ENCODE assay signal across 8 cellular contexts in the genomic region with DNA sequence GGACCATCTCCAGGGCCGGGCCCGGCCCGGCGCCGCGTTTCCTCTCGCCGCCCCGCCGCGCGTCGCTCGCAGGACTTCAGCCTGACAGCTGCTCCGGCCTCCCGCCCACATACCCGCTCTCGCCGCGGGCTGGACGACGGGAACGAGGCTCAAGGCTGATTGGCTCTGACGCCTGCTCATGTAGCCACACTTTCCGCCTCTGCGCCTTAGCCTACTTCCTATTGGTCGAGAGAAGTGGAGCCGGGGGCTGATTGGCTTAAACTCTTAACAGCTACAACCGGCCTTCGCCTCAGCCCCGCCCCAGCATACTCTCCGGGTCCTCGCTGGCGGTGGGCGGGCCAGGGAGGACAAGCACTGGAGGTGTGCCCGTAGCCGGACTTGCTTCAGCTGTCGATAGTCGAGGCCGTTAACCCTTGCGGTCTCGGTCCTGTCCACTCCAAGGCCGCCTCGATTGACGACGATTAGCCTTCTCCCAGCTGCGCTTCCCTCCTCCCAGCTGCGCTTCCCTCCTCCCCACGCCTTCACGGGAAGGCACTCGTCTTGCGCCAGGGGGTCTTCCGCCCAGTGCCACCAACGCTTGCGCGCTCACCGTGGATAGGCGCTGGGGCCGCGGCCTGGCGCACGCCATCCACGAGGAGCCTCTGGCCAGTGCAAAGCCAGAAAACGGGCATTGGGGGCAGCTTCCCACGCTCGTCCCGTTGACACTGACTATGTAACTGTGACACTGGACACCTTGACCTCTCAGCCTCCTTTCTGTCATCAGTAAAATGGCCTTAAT. TPM values are rescaled to one million over a fixed set of nuclear protein-coding genes. Genes with fewer than 3 reads are reported as not detected.
A peak's percentile ranks its signal among the peaks of the same experiment; 100 is the strongest.
DNase-seq lines count a peak whose midpoint lies in the region; ATAC-seq and TF ChIP-seq lines count a peak whose summit lies in the region.

A gene (minus strand): TSS at position 86 of the 778 bp plus-strand sequence. CDS start 79 bp downstream, at position 7.

- DNase-seq in DMS53 treated with DMSO at 0.1 percent for 48 hours (lab: John Stamatoyannopoulos, UW; ENCODE audit: unreplicated experiment), result peak; percentile 99
- DNase-seq in Peyer's patch, result peak; percentile 97 to 100 (median 99)
- DNase-seq in activated T-cell treated with anti-CD3 and anti-CD28 coated beads, Interleukin-2, amount 50 U/mL, for 72 hours, result peak; percentile 95 to 97
- DNase-seq in esophagus muscularis mucosa (ENCODE audit: extremely low spot score), result peak; percentile 100
- DNase-seq in stimulated activated CD8-positive, alpha-beta memory T cell treated with anti-CD3 and anti-CD28 coated beads, Interleukin-7, amount 100 ng/mL, for 4 hours (ENCODE audit: low read depth in 2 of 2), result peak; percentile 92 to 94

- H3K4me3 Mint-ChIP-seq in activated T-cell treated with anti-CD3 and anti-CD28 coated beads, Interleukin-2, amount 50 U/mL, for 72 hours, result peak within 1 kb of the TSS; percentile 96 to 97

- peaks cover 27% of the 10 kb centered on the region for H3K4me1 ChIP-seq in KMS-11 (ENCODE audit: low read depth, poor library complexity, severe bottlenecking)
- H3K4me1 ChIP-seq in Peyer's patch, result peaks cover 0 to 27% (median 6%) of the 10 kb centered on the region in 4 donors
- H3K4me1 ChIP-seq in esophagus muscularis mucosa, result peaks cover 26 to 47% (median 44%) of the 10 kb centered on the region in 4 donors
- peaks cover 15 to 26% of the 10 kb centered on the region in 2 donors for H3K4me1 ChIP-seq in muscle layer of duodenum (ENCODE audit: control insufficient read depth in 1 of 2, insufficient read depth in 2 of 2, low read length in 2 of 2)

- peak within 1 kb of the TSS; percentile 96 for H3K9ac ChIP-seq in KMS-11

- peak within 1 kb of the TSS; percentile 83; the same call in 1 of the 2 replicates for H3K27ac ChIP-seq in KMS-11
- H3K27ac ChIP-seq in Peyer's patch, result peak within 1 kb of the TSS; percentile 90 to 97 (median 92)
- H3K27ac ChIP-seq in esophagus muscularis mucosa (replicated peaks in 1 of 4), result peak within 1 kb of the TSS; percentile 92 to 97 (median 96)
- H3K27ac ChIP-seq in muscle layer of duodenum (ENCODE audit: low read length), result peak within 1 kb of the TSS; percentile 90

- H3K9me3 Mint-ChIP-seq in activated T-cell treated with anti-CD3 and anti-CD28 coated beads, Interleukin-2, amount 50 U/mL, for 72 hours, result no peaks in the 10 kb centered on the region

- H4K20me1 ChIP-seq in KMS-11 (ENCODE audit: insufficient read depth), result peaks cover 31% of the 10 kb centered on the region

- peak within 1 kb of the TSS; percentile 96 for H3K27ac Mint-ChIP-seq in activated T-cell treated with anti-CD3 and anti-CD28 coated beads, Interleukin-2, amount 50 U/mL, for 72 hours

- no peaks in the 10 kb centered on the region for H3K9me3 ChIP-seq in Peyer's patch
- H3K9me3 ChIP-seq in esophagus muscularis mucosa, result no peaks in the 10 kb centered on the region
- no peaks in the 10 kb centered on the region for H3K9me3 ChIP-seq in muscle layer of duodenum (ENCODE audit: control insufficient read depth in 1 of 2, low read length in 2 of 2)

- intact Hi-C loops in esophagus muscularis mucosa (cut with DNase I), result no loop called here

- no peaks in the 10 kb centered on the region for H3K36me3 ChIP-seq in KMS-11 (ENCODE audit: insufficient read depth)
- H3K36me3 ChIP-seq in Peyer's patch, result peaks cover 0 to 14% (median 0%) of the 10 kb centered on the region in 3 donors
- peaks cover 5 to 26% (median 20%) of the 10 kb centered on the region in 4 donors for H3K36me3 ChIP-seq in esophagus muscularis mucosa
- peaks cover 2 to 5% of the 10 kb centered on the region in 2 donors for H3K36me3 ChIP-seq in muscle layer of duodenum (ENCODE audit: control insufficient read depth in 1 of 2, insufficient read depth in 2 of 2, low read length in 2 of 2)

- TF ChIP-seq CTCF in KMS-11 (conservative IDR thresholded peaks at IDR 0.05; ENCODE audit: low read depth, low read length) (no peak), Peyer's patch (IDR thresholded peaks at IDR 0.05) (peak in 1 of 6 experiments; percentile 5), esophagus muscularis mucosa (IDR thresholded peaks at IDR 0.05) (no peak)

- ATAC-seq in GM21737 (IDR thresholded peaks at IDR 0.05; ENCODE audit: unreplicated experiment), result peak; percentile 85
- peak; percentile 90 to 91 for ATAC-seq in activated T-cell treated with anti-CD3 and anti-CD28 coated beads, Interleukin-2, amount 50 U/mL, for 72 hours (replicated peaks in 1 of 2)

- H3K4me2 ChIP-seq in KMS-11, result peak within 1 kb of the TSS; percentile 91

- no peaks in the 10 kb centered on the region for H3K27me3 Mint-ChIP-seq in activated T-cell treated with anti-CD3 and anti-CD28 coated beads, Interleukin-2, amount 50 U/mL, for 72 hours (ENCODE audit: low read depth)

- H3K4me3 ChIP-seq in KMS-11 (IDR thresholded peaks at IDR 0.05; ENCODE audit: insufficient read depth, low read depth, low read length), result peak within 1 kb of the TSS; percentile 84
- peak within 1 kb of the TSS; percentile 83 to 90 (median 86) for H3K4me3 ChIP-seq in Peyer's patch
- H3K4me3 ChIP-seq in esophagus muscularis mucosa, result peak within 1 kb of the TSS; percentile 73 to 89 (median 76)
- H3K4me3 ChIP-seq in muscle layer of duodenum (ENCODE audit: low read depth in 1 of 2, low read length in 2 of 2), result peak within 1 kb of the TSS; percentile 91 to 93

- H3K4me1 Mint-ChIP-seq in activated T-cell treated with anti-CD3 and anti-CD28 coated beads, Interleukin-2, amount 50 U/mL, for 72 hours (ENCODE audit: low read depth), result peaks cover 32% of the 10 kb centered on the region

- no peak for TF ChIP-seq EP300 in esophagus muscularis mucosa (IDR thresholded peaks at IDR 0.05)

- peak within 1 kb of the TSS; percentile 82 for H2AFZ ChIP-seq in KMS-11 (ENCODE audit: low read depth)

- under 1% methylated on average over 51 of the region's 67 CpGs for WGBS in esophagus muscularis mucosa

- peaks cover 4 to 8% of the 10 kb centered on the region in 2 donors for H3K36me3 Mint-ChIP-seq in activated T-cell treated with anti-CD3 and anti-CD28 coated beads, Interleukin-2, amount 50 U/mL, for 72 hours (ENCODE audit: insufficient read depth in 2 of 2)

- H3K27me3 ChIP-seq in KMS-11 (ENCODE audit: insufficient read depth, low read depth) (no peaks in the 10 kb centered on the region), Peyer's patch (no peaks in the 10 kb centered on the region), esophagus muscularis mucosa (no peaks in the 10 kb centered on the region), muscle layer of duodenum (ENCODE audit: low read depth, low read length) (no peaks in the 10 kb centered on the region)

- H3K79me2 ChIP-seq in KMS-11 (ENCODE audit: insufficient read depth, low read depth), result peaks cover 44% of the 10 kb centered on the region

- peak; percentile 73 to 81 for TF ChIP-seq POLR2A in Peyer's patch (IDR thresholded peaks at IDR 0.05)
- no peak for TF ChIP-seq POLR2A in esophagus muscularis mucosa (IDR thresholded peaks at IDR 0.05; ENCODE audit: low read depth)

RNA-seq across cellular contexts. Expression of the gene that starts here (rescaled TPM):
- total RNA-seq in Peyer's patch (10 to 100 TPM; 30.5 to 69.9 (median 41.4) TPM), esophagus muscularis mucosa (10 to 100 TPM; 29.0 to 49.0 (median 33.2) TPM)
- 10 to 100 TPM; 15.0 to 17.3 TPM for total RNA-seq in activated T-cell treated with anti-CD3 and anti-CD28 coated beads, Interleukin-2, amount 50 U/mL, for 72 hours

Comparison
In these comparisons a context has a peak if more than half of its experiments do, and no peak if none do; other contexts are left out.
1. Peak in every context shown above with its lines: DNase-seq, ATAC-seq, H3K4me3 ChIP-seq and H3K27ac ChIP-seq.